26 cellular contexts compared by ENCODE assay signal in genomic region chr11:113121746-113122145, GRCh38.
"Had no signal": no experiment of that assay in that cellular context is flagged by ENCODE, and none has a peak within 500 bp of the region (broad histone marks: within the 10 kb centered on the region; RNA-seq: fewer than 3 reads in every experiment).

No MANE protein-coding gene starts in this region.

- H3K79me2 ChIP-seq: hepatocyte had no signal

- H3K36me3 ChIP-seq: colonic mucosa, esophagus muscularis mucosa, esophagus squamous epithelium, gastrocnemius medialis, gastroesophageal sphincter, heart left ventricle, heart right ventricle had no signal

- H3K4me3 Mint-ChIP-seq: dendritic cell treated with granulocyte-macrophage colony-stimulating factor and Interleukin-4, amounts not matched to agents 40 ng/mL and 50 ng/mL, for 4 days; effector memory CD8-positive, alpha-beta T cell; endodermal cell had no signal

- ATAC-seq: effector memory CD8-positive, alpha-beta T cell; esophagus mucosa; foreskin keratinocyte; gastrocnemius medialis; gastroesophageal sphincter; heart left ventricle; heart right ventricle had no signal

- H2AFZ ChIP-seq: hepatocyte had no signal

- H3K9me3 ChIP-seq: colonic mucosa, esophagus muscularis mucosa, esophagus squamous epithelium, gastrocnemius medialis, gastroesophageal sphincter, heart left ventricle, heart right ventricle had no signal

- H3K27me3 ChIP-seq: colonic mucosa, dorsolateral prefrontal cortex, esophagus muscularis mucosa, foreskin keratinocyte, gastrocnemius medialis, gastroesophageal sphincter, heart left ventricle, hepatocyte had no signal

- H3K27ac ChIP-seq: colonic mucosa, coronary artery, dorsolateral prefrontal cortex, epithelial cell of prostate, esophagus muscularis mucosa, esophagus squamous epithelium, foreskin keratinocyte, gastrocnemius medialis, gastroesophageal sphincter, heart left ventricle, heart right ventricle, hepatocyte had no signal

- H3K4me1 ChIP-seq: colonic mucosa, esophagus squamous epithelium, foreskin keratinocyte had no signal

- H3K4me3 ChIP-seq: colonic mucosa, coronary artery, dorsolateral prefrontal cortex, esophagus muscularis mucosa, esophagus squamous epithelium, gastrocnemius medialis, gastroesophageal sphincter, heart left ventricle, heart right ventricle, hepatocyte had no signal

- H3K4me2 ChIP-seq: hepatocyte had no signal

- H3K27ac Mint-ChIP-seq: dendritic cell treated with granulocyte-macrophage colony-stimulating factor and Interleukin-4, amounts not matched to agents 40 ng/mL and 50 ng/mL, for 4 days; effector memory CD8-positive, alpha-beta T cell; endodermal cell had no signal

- H3K9me3 Mint-ChIP-seq: dendritic cell treated with granulocyte-macrophage colony-stimulating factor and Interleukin-4, amounts not matched to agents 40 ng/mL and 50 ng/mL, for 4 days; effector memory CD8-positive, alpha-beta T cell; endodermal cell had no signal

- DNase-seq: colonic mucosa; cortex of kidney; dermis blood vessel endothelial cell; dorsolateral prefrontal cortex; effector CD4-positive, alpha-beta T cell; effector CD8-positive, alpha-beta T cell; effector memory CD4-positive, alpha-beta T cell; effector memory CD8-positive, alpha-beta T cell; endodermal cell; erythroblast; esophagus squamous epithelium; foreskin fibroblast; foreskin keratinocyte; foreskin melanocyte; gastrocnemius medialis; glutamatergic neuron; head of caudate nucleus; heart left ventricle; heart right ventricle had no signal
